ENCODE assay signal across 1 cellular context in the genomic region with DNA sequence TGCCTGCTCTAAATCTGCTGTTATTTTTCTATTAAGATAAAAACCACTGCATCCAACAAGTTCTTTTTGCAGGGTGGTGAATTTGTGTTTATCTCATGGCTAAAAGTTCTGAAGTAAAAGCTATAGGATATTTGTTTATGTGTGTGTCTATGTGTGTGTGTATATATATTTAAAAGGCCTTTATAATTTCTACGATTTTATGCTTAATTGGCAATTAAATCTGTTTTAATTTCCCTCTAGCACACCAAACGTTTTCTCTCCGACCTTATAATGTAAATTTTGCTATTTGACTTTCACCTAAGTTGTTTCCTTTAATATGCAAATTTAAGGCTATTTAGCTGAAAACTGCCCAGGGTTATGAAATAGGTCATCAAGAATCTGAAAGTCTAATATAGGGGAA.
TF ChIP-seq lines count a peak whose summit lies in the region.

No MANE protein-coding gene starts in this region.

TF ChIP-seq in GM12878, 131 proteins besides CTCF, POLR2A, EP300 and RAD21:
- TF ChIP-seq, protein P1, sequence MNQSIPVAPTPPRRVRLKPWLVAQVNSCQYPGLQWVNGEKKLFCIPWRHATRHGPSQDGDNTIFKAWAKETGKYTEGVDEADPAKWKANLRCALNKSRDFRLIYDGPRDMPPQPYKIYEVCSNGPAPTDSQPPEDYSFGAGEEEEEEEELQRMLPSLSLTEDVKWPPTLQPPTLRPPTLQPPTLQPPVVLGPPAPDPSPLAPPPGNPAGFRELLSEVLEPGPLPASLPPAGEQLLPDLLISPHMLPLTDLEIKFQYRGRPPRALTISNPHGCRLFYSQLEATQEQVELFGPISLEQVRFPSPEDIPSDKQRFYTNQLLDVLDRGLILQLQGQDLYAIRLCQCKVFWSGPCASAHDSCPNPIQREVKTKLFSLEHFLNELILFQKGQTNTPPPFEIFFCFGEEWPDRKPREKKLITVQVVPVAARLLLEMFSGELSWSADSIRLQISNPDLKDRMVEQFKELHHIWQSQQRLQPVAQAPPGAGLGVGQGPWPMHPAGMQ (IDR thresholded peaks at IDR 0.05; ENCODE audit: borderline replicate concordance): no peak
- TF ChIP-seq, protein P2, sequence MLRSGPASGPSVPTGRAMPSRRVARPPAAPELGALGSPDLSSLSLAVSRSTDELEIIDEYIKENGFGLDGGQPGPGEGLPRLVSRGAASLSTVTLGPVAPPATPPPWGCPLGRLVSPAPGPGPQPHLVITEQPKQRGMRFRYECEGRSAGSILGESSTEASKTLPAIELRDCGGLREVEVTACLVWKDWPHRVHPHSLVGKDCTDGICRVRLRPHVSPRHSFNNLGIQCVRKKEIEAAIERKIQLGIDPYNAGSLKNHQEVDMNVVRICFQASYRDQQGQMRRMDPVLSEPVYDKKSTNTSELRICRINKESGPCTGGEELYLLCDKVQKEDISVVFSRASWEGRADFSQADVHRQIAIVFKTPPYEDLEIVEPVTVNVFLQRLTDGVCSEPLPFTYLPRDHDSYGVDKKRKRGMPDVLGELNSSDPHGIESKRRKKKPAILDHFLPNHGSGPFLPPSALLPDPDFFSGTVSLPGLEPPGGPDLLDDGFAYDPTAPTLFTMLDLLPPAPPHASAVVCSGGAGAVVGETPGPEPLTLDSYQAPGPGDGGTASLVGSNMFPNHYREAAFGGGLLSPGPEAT (IDR thresholded peaks at IDR 0.05; ENCODE audit: low read depth): no peak
- TF ChIP-seq MYB (IDR thresholded peaks at IDR 0.05; ENCODE audit: borderline replicate concordance, low read depth, low read length) (no peak), POLR2AphosphoS5 (IDR thresholded peaks at IDR 0.05; ENCODE audit: low read length) (no peak), BCL11A (IDR thresholded peaks at IDR 0.05; ENCODE audit: low read depth, low read length) (no peak)
- TF ChIP-seq, protein P3, sequence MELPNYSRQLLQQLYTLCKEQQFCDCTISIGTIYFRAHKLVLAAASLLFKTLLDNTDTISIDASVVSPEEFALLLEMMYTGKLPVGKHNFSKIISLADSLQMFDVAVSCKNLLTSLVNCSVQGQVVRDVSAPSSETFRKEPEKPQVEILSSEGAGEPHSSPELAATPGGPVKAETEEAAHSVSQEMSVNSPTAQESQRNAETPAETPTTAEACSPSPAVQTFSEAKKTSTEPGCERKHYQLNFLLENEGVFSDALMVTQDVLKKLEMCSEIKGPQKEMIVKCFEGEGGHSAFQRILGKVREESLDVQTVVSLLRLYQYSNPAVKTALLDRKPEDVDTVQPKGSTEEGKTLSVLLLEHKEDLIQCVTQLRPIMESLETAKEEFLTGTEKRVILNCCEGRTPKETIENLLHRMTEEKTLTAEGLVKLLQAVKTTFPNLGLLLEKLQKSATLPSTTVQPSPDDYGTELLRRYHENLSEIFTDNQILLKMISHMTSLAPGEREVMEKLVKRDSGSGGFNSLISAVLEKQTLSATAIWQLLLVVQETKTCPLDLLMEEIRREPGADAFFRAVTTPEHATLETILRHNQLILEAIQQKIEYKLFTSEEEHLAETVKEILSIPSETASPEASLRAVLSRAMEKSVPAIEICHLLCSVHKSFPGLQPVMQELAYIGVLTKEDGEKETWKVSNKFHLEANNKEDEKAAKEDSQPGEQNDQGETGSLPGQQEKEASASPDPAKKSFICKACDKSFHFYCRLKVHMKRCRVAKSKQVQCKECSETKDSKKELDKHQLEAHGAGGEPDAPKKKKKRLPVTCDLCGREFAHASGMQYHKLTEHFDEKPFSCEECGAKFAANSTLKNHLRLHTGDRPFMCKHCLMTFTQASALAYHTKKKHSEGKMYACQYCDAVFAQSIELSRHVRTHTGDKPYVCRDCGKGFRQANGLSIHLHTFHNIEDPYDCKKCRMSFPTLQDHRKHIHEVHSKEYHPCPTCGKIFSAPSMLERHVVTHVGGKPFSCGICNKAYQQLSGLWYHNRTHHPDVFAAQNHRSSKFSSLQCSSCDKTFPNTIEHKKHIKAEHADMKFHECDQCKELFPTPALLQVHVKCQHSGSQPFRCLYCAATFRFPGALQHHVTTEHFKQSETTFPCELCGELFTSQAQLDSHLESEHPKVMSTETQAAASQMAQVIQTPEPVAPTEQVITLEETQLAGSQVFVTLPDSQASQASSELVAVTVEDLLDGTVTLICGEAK (IDR thresholded peaks at IDR 0.05; ENCODE audit: borderline replicate concordance): peak; percentile 34; the same call in 1 of the 2 replicates
TF ChIP-seq in GM12878: peak in this region for 1.
